In the genomic region with DNA sequence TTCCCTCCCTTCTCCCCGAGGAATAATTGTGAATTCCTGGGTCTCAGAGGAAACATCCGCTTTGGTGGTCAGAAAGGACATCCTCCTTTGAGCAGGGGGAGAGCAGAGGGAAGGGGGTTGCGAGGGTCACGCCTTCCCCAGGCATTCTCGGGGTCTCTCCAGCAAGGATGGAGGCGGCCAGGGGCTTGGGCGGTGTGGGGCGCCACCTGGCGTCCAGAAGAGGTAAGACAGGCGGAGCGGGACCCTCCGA, we compare ENCODE assay signal across 8 cellular contexts.
DNase-seq lines count a peak whose midpoint lies in the region; ATAC-seq and TF ChIP-seq lines count a peak whose summit lies in the region.

No MANE protein-coding gene starts in this region.

- peak; percentile 84 to 98 (median 98) for TF ChIP-seq CTCF in vagina (IDR thresholded peaks at IDR 0.05)

- peak overlapping the region; percentile 30 for H3K4me3 ChIP-seq in MG63
- H3K4me3 ChIP-seq in trophoblast cell (ENCODE audit: low read depth, low read length): no peak overlapping the region
- peak overlapping the region; percentile 24 to 32 for H3K4me3 ChIP-seq in vagina

- H4K12ac ChIP-seq in trophoblast cell (ENCODE audit: low read depth, low read length): no peak overlapping the region

- no peak for TF ChIP-seq POLR2A in vagina (IDR thresholded peaks at IDR 0.05)

- H2AFZ ChIP-seq in trophoblast cell (ENCODE audit: insufficient read depth, low read length, poor library complexity): peak overlapping the region; percentile 66

- no peak overlapping the region for H3K14ac ChIP-seq in trophoblast cell (ENCODE audit: low read length)

- H3K18ac ChIP-seq in trophoblast cell (ENCODE audit: low read length): no peak overlapping the region

- peak; percentile 66 for ATAC-seq in activated T-helper 17 cell treated with anti-CD3 and anti-CD28 coated beads, Interleukin-2, amount 50 U/mL, for 72 hours (replicated peaks)

- H3K23ac ChIP-seq in trophoblast cell (ENCODE audit: low read length): no peak overlapping the region

- no peak overlapping the region for H3K9ac ChIP-seq in trophoblast cell (ENCODE audit: low read length)

- H4K91ac ChIP-seq in trophoblast cell (ENCODE audit: low read depth, low read length): no peak overlapping the region

- H3K36me3 Mint-ChIP-seq in activated T-helper 17 cell treated with anti-CD3 and anti-CD28 coated beads, Interleukin-2, amount 50 U/mL, for 72 hours (ENCODE audit: low read depth): no peaks in the 10 kb centered on the region

- H2AK5ac ChIP-seq in trophoblast cell (ENCODE audit: low read length): no peak overlapping the region

- intact Hi-C loops in vagina (cut with DNase I): no loop called here

- H3K4ac ChIP-seq in trophoblast cell (ENCODE audit: low read depth, low read length): no peak overlapping the region

- H3K9me3 ChIP-seq in MG63 (no peaks in the 10 kb centered on the region), trophoblast cell (ENCODE audit: insufficient read depth, low read depth, low read length) (no peaks in the 10 kb centered on the region), vagina (no peaks in the 10 kb centered on the region)

- H3K27ac ChIP-seq in trophoblast cell (ENCODE audit: low read depth, low read length) (peak overlapping the region; percentile 86), vagina (peak overlapping the region; percentile 77)

- H3K4me2 ChIP-seq in trophoblast cell (ENCODE audit: low read length): peak overlapping the region; percentile 78

- DNase-seq in DMS 273 (lab: John Stamatoyannopoulos, UW; ENCODE audit: unreplicated experiment) (peak; percentile 83), DMS 273 treated with DMSO at 0.1 percent for 48 hours (lab: John Stamatoyannopoulos, UW) (no peak), MG63 (no peak), glomerular visceral epithelial cell (ENCODE audit: extremely low spot score) (peak; percentile 84), trophoblast cell (peak in 1 of 2 donors; percentile 59), vagina (ENCODE audit: extremely low spot score in 2 of 2) (no peak), SK-N-DZ (ENCODE audit: low spot score) (no peak)

- H3K4me1 ChIP-seq in trophoblast cell (ENCODE audit: control insufficient read depth in 1 of 2, insufficient read depth in 2 of 2, low read length in 2 of 2) (peaks cover 10 to 11% of the 10 kb centered on the region in 2 experiments), vagina (peaks cover 24% of the 10 kb centered on the region)

- H3K27ac Mint-ChIP-seq in activated T-helper 17 cell treated with anti-CD3 and anti-CD28 coated beads, Interleukin-2, amount 50 U/mL, for 72 hours: no peak overlapping the region

- H2BK12ac ChIP-seq in trophoblast cell (ENCODE audit: low read length): no peak overlapping the region

- H3K4me1 Mint-ChIP-seq in activated T-helper 17 cell treated with anti-CD3 and anti-CD28 coated beads, Interleukin-2, amount 50 U/mL, for 72 hours: peaks cover 13% of the 10 kb centered on the region

- WGBS in trophoblast cell (ENCODE audit: extremely low coverage, insufficient coverage, insufficient read length): no CpG with 5 or more reads among the region's 12 CpGs

- H4K8ac ChIP-seq in trophoblast cell (ENCODE audit: low read depth, low read length): peak overlapping the region; percentile 50

- H3K79me2 ChIP-seq in trophoblast cell (ENCODE audit: control insufficient read depth, insufficient read depth, low read length, poor library complexity): no peaks in the 10 kb centered on the region

- peaks cover 16% of the 10 kb centered on the region for H3K27me3 Mint-ChIP-seq in activated T-helper 17 cell treated with anti-CD3 and anti-CD28 coated beads, Interleukin-2, amount 50 U/mL, for 72 hours

- H2BK120ac ChIP-seq in trophoblast cell (ENCODE audit: insufficient read depth, low read length, poor library complexity): no peak overlapping the region

- H3K9me3 Mint-ChIP-seq in activated T-helper 17 cell treated with anti-CD3 and anti-CD28 coated beads, Interleukin-2, amount 50 U/mL, for 72 hours: no peaks in the 10 kb centered on the region

- peak overlapping the region; percentile 53 for H2BK5ac ChIP-seq in trophoblast cell (ENCODE audit: low read depth, low read length, poor library complexity)

- peak overlapping the region; percentile 46 for H3K4me3 Mint-ChIP-seq in activated T-helper 17 cell treated with anti-CD3 and anti-CD28 coated beads, Interleukin-2, amount 50 U/mL, for 72 hours

- H3K36me3 ChIP-seq in MG63 (no peaks in the 10 kb centered on the region), trophoblast cell (ENCODE audit: control insufficient read depth in 1 of 2, insufficient read depth in 2 of 2, low read length in 2 of 2) (no peaks in the 10 kb centered on the region), vagina (no peaks in the 10 kb centered on the region)

- H3K79me1 ChIP-seq in trophoblast cell (ENCODE audit: low read length): peaks cover 5% of the 10 kb centered on the region

- H3K27me3 ChIP-seq in MG63 (no peaks in the 10 kb centered on the region), trophoblast cell (ENCODE audit: insufficient read depth, low read length) (no peaks in the 10 kb centered on the region), vagina (no peaks in the 10 kb centered on the region)

Comparison
In these comparisons a context has a peak if more than half of its experiments do, and no peak if none do; other contexts are left out.
1. DNase-seq: peak in DMS 273 (single experiment) and glomerular visceral epithelial cell (single experiment); none in DMS 273 treated with DMSO at 0.1 percent for 48 hours (single experiment), MG63 (single experiment), vagina (0 of 2) and SK-N-DZ (single experiment).